Comparison of ENCODE assay signal across 4 cellular contexts in the genomic region with DNA sequence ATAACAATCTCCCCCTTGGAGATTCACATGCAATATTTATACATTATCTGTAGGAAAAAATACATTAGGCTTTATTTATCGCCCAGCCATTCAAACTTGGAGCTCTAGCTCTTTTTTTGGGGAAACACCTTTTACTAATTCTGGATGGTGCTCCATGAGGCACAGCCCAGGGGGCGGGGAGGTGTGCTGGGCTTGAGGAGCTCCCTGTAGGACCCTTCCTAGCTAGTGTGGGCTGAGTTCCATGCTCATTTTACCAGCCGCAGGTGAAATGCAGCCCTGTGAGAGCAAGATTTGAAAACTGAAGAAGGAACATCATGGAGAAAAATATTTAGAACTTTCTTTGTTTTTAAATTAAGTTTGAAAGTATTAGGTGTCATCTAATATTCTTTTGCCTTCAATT.
"Had no signal": no experiment of that assay in that cellular context is flagged by ENCODE, and none has a peak within 500 bp of the region (broad histone marks: within the 10 kb centered on the region; RNA-seq: fewer than 3 reads in every experiment).

No MANE protein-coding gene starts in this region.

- ATAC-seq: GM23338 had no signal

- H3K27ac Mint-ChIP-seq: GM23338, H9, IgD-negative memory B cell had no signal

- H3K9me3 Mint-ChIP-seq: GM23338, H9 had no signal

- H3K27me3 Mint-ChIP-seq: IgD-negative memory B cell had no signal

- H3K4me3 ChIP-seq: GM23338 had no signal

- H3K4me3 Mint-ChIP-seq: GM23338, H9, IgD-negative memory B cell had no signal

- DNase-seq: H9, HCEC 1CT had no signal

- H3K4me1 Mint-ChIP-seq: GM23338, H9 had no signal
